Comparison of ENCODE assay signal across 1 cellular context in genomic region chr2:160752475-160753330, GRCh38.
A peak's percentile ranks its signal among the peaks of the same experiment; 100 is the strongest.
TF ChIP-seq lines count a peak whose summit lies in the region.

No MANE protein-coding gene starts in this region.

TF ChIP-seq in SK-N-SH, 30 proteins besides CTCF, POLR2A, EP300 and RAD21 (continued from another document):
- TF ChIP-seq ZBTB33 (IDR thresholded peaks at IDR 0.05; ENCODE audit: borderline replicate concordance, low read depth) (no peak), IRF3 (IDR thresholded peaks at IDR 0.05; ENCODE audit: low read depth, low read length) (no peak), NFIC (IDR thresholded peaks at IDR 0.05; ENCODE audit: borderline replicate concordance) (peak; percentile 63), ELF1 (IDR thresholded peaks at IDR 0.05) (no peak), RFX5 (IDR thresholded peaks at IDR 0.05; ENCODE audit: low read length) (no peak), USF1 (IDR thresholded peaks at IDR 0.05; ENCODE audit: borderline replicate concordance, low read depth) (no peak), JUND (IDR thresholded peaks at IDR 0.05) (peak; percentile 45), GATA2 (CRISPR knock-in tag; IDR thresholded peaks at IDR 0.05) (no peak), MEF2A (IDR thresholded peaks at IDR 0.05; ENCODE audit: borderline replicate concordance, low read depth) (0 out of 2 replicates have a peak, but pooled peaks have one; percentile 24), REST (IDR thresholded peaks at IDR 0.05; ENCODE audit: low read depth, low read length) (no peak), SIN3A (IDR thresholded peaks at IDR 0.05; ENCODE audit: borderline replicate concordance, low read depth, low read length) (no peak), MXI1 (IDR thresholded peaks at IDR 0.05; ENCODE audit: low read depth, low read length) (no peak), FOXJ3 (CRISPR knock-in tag; IDR thresholded peaks at IDR 0.05) (no peak), PBX3 (IDR thresholded peaks at IDR 0.05) (peak; percentile 80), CHD2 (IDR thresholded peaks at IDR 0.05; ENCODE audit: low read length, partially characterized antibody) (no peak), FOSL2 (IDR thresholded peaks at IDR 0.05; ENCODE audit: borderline replicate concordance, low read depth) (peak; percentile 50; the same call in 1 of the 2 replicates), EZH2phosphoT487 (IDR thresholded peaks at IDR 0.05; ENCODE audit: borderline replicate concordance, low read depth) (no peak), GABPA (IDR thresholded peaks at IDR 0.05; ENCODE audit: low read depth) (no peak)
